27 cellular contexts compared by ENCODE assay signal in genomic region chr14:91163316-91163715, GRCh38. TPM values are rescaled to one million over a fixed set of nuclear protein-coding genes. Genes with fewer than 3 reads are reported as not detected.
A peak's percentile ranks its signal among the peaks of the same experiment; 100 is the strongest.
DNase-seq lines count a peak whose midpoint lies in the region; ATAC-seq and TF ChIP-seq lines count a peak whose summit lies in the region.
"Had no signal": no experiment of that assay in that cellular context is flagged by ENCODE, and none has a peak within 500 bp of the region (broad histone marks: within the 10 kb centered on the region; RNA-seq: fewer than 3 reads in every experiment).

No MANE protein-coding gene starts in this region.

- no peak for TF ChIP-seq POLR2A in adrenal gland (IDR thresholded peaks at IDR 0.05)

- no peaks in the 10 kb centered on the region for H3K27me3 ChIP-seq in right cardiac atrium (ENCODE audit: control insufficient read depth, insufficient read depth)
- H3K27me3 ChIP-seq in skeletal muscle tissue (ENCODE audit: control insufficient read depth in 3 of 3, insufficient read depth in 3 of 3, low read length in 3 of 3), result no peaks in the 10 kb centered on the region
- no peaks in the 10 kb centered on the region for H3K27me3 ChIP-seq in adrenal gland
- H3K27me3 ChIP-seq: foreskin keratinocyte, MG63, Peyer's patch, sigmoid colon, SJCRH30 had no signal

- H3K27ac ChIP-seq in caudate nucleus (ENCODE audit: low read depth, low read length) (peak overlapping the region; percentile 22), right cardiac atrium (ENCODE audit: low read length) (peak overlapping the region; percentile 34), skeletal muscle tissue (ENCODE audit: low read depth, low read length) (peak overlapping the region; percentile 60), adrenal gland (no peak overlapping the region)
- H3K27ac ChIP-seq: foreskin keratinocyte, KMS-11, Peyer's patch, sigmoid colon, SJCRH30, WERI-Rb-1 had no signal

- intact Hi-C loops in right cardiac atrium (cut with DNase I), result loop anchor here in 1 of 4 donors (10.0 kb wide), 1 partner anchor 109 kb away; no protein-coding TSS in a partner anchor
- intact Hi-C loops in adrenal gland (cut with DNase I), result no loop called here

- H3K36me3 ChIP-seq in skeletal muscle tissue (ENCODE audit: control insufficient read depth in 3 of 3, insufficient read depth in 3 of 3, low read length in 3 of 3) (peaks cover 33 to 49% (median 37%) of the 10 kb centered on the region in 3 donors), adrenal gland (replicated peaks in 1 of 2) (peaks cover 0 to 59% of the 10 kb centered on the region in 2 donors)
- H3K36me3 ChIP-seq: MG63 had no signal

- H3K4me1 ChIP-seq in right cardiac atrium (ENCODE audit: control insufficient read depth, insufficient read depth, low read length) (no peaks in the 10 kb centered on the region), skeletal muscle tissue (ENCODE audit: control insufficient read depth in 3 of 3, insufficient read depth in 3 of 3, low read length in 3 of 3) (peaks cover 36 to 70% (median 62%) of the 10 kb centered on the region in 3 donors), adrenal gland (replicated peaks in 1 of 2) (peaks cover 4 to 8% of the 10 kb centered on the region in 2 donors)
- H3K4me1 ChIP-seq: foreskin keratinocyte, SJCRH30 had no signal

- no peaks in the 10 kb centered on the region for H3K9me3 ChIP-seq in right cardiac atrium (ENCODE audit: control insufficient read depth, low read length)
- no peaks in the 10 kb centered on the region for H3K9me3 ChIP-seq in skeletal muscle tissue (ENCODE audit: control insufficient read depth in 3 of 3, low read length in 3 of 3)
- H3K9me3 ChIP-seq in adrenal gland (replicated peaks in 1 of 3), result no peaks in the 10 kb centered on the region
- H3K9me3 ChIP-seq: Caco-2, MG63, Peyer's patch, sigmoid colon, SJCRH30 had no signal

- WGBS in right cardiac atrium, result 59% methylated on average over 14 of the region's 14 CpGs
- 88 to 97% (median 93%) methylated on average over 8 to 14 of the region's 14 CpGs for whole genome bisulfite sequencing in adrenal gland, 4 donors

- H3K9ac ChIP-seq in skeletal muscle tissue (ENCODE audit: low read depth in 1 of 3, low read length in 3 of 3), result peak overlapping the region in 1 of 3 donors; percentile 45
- H3K9ac ChIP-seq: KMS-11 had no signal

- ATAC-seq in right cardiac atrium, result peak; percentile 24 to 44
- ATAC-seq: activated naive CD4-positive, alpha-beta T cell treated with anti-CD3 and anti-CD28 coated beads, Interleukin-2, amount 50 U/mL, for 72 hours; esophagus mucosa; foreskin keratinocyte had no signal

- TF ChIP-seq CTCF in adrenal gland (IDR thresholded peaks at IDR 0.05), result no peak

- no peak overlapping the region for H3K4me3 ChIP-seq in right cardiac atrium (ENCODE audit: low read length)
- H3K4me3 ChIP-seq in skeletal muscle tissue (ENCODE audit: low read length in 3 of 3), result peak overlapping the region in 1 of 3 donors; percentile 41
- H3K4me3 ChIP-seq in adrenal gland, result no peak overlapping the region
- H3K4me3 ChIP-seq: MG63, Peyer's patch, sigmoid colon, SJCRH30 had no signal

- DNase-seq in NCI-H2171 treated with DMSO at 0.1 percent for 48 hours (lab: John Stamatoyannopoulos, UW) (peak; percentile 81), caudate nucleus (lab: John Stamatoyannopoulos, UW) (peak in 17 of 61 donors; percentile 6 to 60 (median 23)), right cardiac atrium (peak; percentile 34 to 79 (median 69)), kidney tubule cell (ENCODE audit: low spot score) (no peak), adrenal gland (no peak)
- DNase-seq in stimulated activated CD4-positive, alpha-beta T cell treated with anti-CD3 and anti-CD28 coated beads, Interleukin-2, amount 100 ng/mL, for 24 hours, result no peak
- DNase-seq: activated CD4-positive, alpha-beta T cell treated with anti-CD3 and anti-CD28 coated beads for 48 hours; Caco-2; DMS79 treated with DMSO at 0.1 percent for 48 hours; endodermal cell; foreskin keratinocyte; GDM1; H9; MG63; NCI-H1105 treated with DMSO at 0.1 percent for 48 hours; NCI-H345; NCI-H774; Peyer's patch; sigmoid colon; SJCRH30; stimulated activated CD4-positive, alpha-beta T cell treated with anti-CD3 and anti-CD28 coated beads, Interleukin-4, amount 100 ng/mL, for 24 hours; T-helper 9 cell; WERI-Rb-1 had no signal

RNA-seq across cellular contexts. Expression of gene DGLUCY, which starts 49.4 kb away (rescaled TPM):
- total RNA-seq in right cardiac atrium (100 to 1,000 TPM; 145 to 208 (median 179) TPM), skeletal muscle tissue (49.6 TPM), adrenal gland (10 to 100 TPM; 48.9 to 93.4 (median 77.5) TPM)
- polyA plus RNA-seq in right cardiac atrium (112 TPM), adrenal gland (10 to 100 TPM; 50.3 to 65.1 (median 60.1) TPM)

Comparison
In these comparisons a context has a peak if more than half of its experiments do, and no peak if none do; other contexts are left out.
1. DNase-seq: peak in NCI-H2171 treated with DMSO at 0.1 percent for 48 hours (single experiment) and right cardiac atrium (3 of 3); none in kidney tubule cell (single experiment), stimulated activated CD4-positive, alpha-beta T cell treated with anti-CD3 and anti-CD28 coated beads, Interleukin-2, amount 100 ng/mL, for 24 hours (0 of 2) and adrenal gland (0 of 7).
2. H3K27ac ChIP-seq: peak in caudate nucleus (single experiment), right cardiac atrium (single experiment) and skeletal muscle tissue (single experiment); none in adrenal gland (0 of 5).